In the genomic region with DNA sequence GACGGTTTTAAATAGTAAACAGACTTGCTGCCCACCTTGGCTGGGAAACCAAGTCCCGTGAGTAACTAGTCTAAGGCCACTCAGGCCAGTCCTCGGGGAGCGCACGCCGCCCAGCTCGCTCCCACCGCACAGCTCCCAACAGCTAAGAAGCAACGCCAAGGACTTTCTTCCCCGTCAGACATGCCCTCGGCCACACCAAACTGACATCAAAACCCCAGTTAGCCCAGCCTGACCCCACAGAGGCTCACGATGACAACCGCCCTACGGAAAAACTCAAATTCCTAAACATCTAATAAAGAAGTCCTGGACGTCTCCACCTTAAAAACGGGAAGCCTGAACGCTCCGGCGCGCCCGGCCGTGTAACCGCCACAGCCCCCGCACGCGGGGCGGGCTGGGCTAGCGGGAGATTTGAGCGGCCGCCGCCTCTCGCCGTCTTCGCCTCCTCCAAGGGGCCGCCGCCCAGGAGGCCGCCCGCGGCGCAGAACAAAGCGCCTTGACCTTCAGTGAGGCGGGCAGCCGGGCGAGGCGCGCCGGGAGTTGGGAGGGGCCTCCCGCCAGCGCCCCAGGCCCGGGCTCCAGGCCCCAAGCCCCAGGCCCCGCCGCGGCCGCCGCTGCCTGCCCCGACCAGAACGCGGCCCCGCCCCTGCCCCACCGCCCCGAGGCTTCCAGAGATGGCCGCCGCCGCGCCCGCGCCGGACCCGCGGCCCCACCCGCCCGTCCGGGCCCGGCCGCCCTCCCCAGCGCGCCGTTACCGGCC, we compare ENCODE assay signal across 8 cellular contexts.
DNase-seq lines count a peak whose midpoint lies in the region; ATAC-seq and TF ChIP-seq lines count a peak whose summit lies in the region.

No MANE protein-coding gene starts in this region.

- H3K36me3 ChIP-seq in brain microvascular endothelial cell (replicated peaks): no peaks in the 10 kb centered on the region

- in situ Hi-C loops in brain microvascular endothelial cell (cut with HindIII; ENCODE audit: low pct_ligation_motif_present, low sequenced_read_pairs): no loop called here
- in situ Hi-C loops in GM13976 (cut with MboI; ENCODE audit: low sequenced_read_pairs, unreplicated experiment): no loop called here

- no peak for DNase-seq in GM12864 (ENCODE audit: low read depth)
- peak; percentile 52 for DNase-seq in NOMO-1 treated with DMSO at 0.1 percent for 48 hours (lab: John Stamatoyannopoulos, UW; ENCODE audit: unreplicated experiment)
- DNase-seq in brain microvascular endothelial cell: peak; percentile 12
- DNase-seq in iris pigment epithelial cell (ENCODE audit: low read depth): peak; percentile 51
- DNase-seq in stimulated activated CD8-positive, alpha-beta memory T cell treated with anti-CD3 and anti-CD28 coated beads, Interleukin-12 subunit alpha, Interleukin-12 subunit beta, amount 100 ng/mL, for 4 hours (ENCODE audit: low read depth): peak; percentile 39
- no peak for DNase-seq in GM13976 (ENCODE audit: low spot score)

- ATAC-seq in HG02840 (IDR thresholded peaks at IDR 0.05; ENCODE audit: low FRiP score, unreplicated experiment): peak; percentile 31

- H3K4me3 ChIP-seq in GM12864 (ENCODE audit: low read depth, low read length): peak overlapping the region; percentile 86
- peak overlapping the region; percentile 89 for H3K4me3 ChIP-seq in brain microvascular endothelial cell (ENCODE audit: low read depth, low read length)

- no peak for TF ChIP-seq CTCF in 22Rv1 (IDR thresholded peaks at IDR 0.05)
- TF ChIP-seq CTCF in GM12864 (IDR thresholded peaks at IDR 0.05; ENCODE audit: low read depth, low read length, missing control alignments): no peak
- TF ChIP-seq CTCF in brain microvascular endothelial cell (IDR thresholded peaks at IDR 0.05; ENCODE audit: low read depth, low read length, missing control alignments): no peak
- no peak for TF ChIP-seq CTCF in GM13976 (IDR thresholded peaks at IDR 0.05; ENCODE audit: borderline replicate concordance, control extremely low read depth, extremely low read depth, insufficient read depth, missing control alignments)

- no peaks in the 10 kb centered on the region for H3K27me3 ChIP-seq in brain microvascular endothelial cell (replicated peaks)

- H3K27ac ChIP-seq in 22Rv1 (peak overlapping the region; percentile 94), brain microvascular endothelial cell (peak overlapping the region; percentile 67)

Comparison
In these comparisons a context has a peak if more than half of its experiments do, and no peak if none do; other contexts are left out.
1. DNase-seq: peak in NOMO-1 treated with DMSO at 0.1 percent for 48 hours (single experiment), brain microvascular endothelial cell (single experiment), iris pigment epithelial cell (single experiment) and stimulated activated CD8-positive, alpha-beta memory T cell treated with anti-CD3 and anti-CD28 coated beads, Interleukin-12 subunit alpha, Interleukin-12 subunit beta, amount 100 ng/mL, for 4 hours (single experiment); none in GM12864 (single experiment) and GM13976 (single experiment).